In the genomic region with DNA sequence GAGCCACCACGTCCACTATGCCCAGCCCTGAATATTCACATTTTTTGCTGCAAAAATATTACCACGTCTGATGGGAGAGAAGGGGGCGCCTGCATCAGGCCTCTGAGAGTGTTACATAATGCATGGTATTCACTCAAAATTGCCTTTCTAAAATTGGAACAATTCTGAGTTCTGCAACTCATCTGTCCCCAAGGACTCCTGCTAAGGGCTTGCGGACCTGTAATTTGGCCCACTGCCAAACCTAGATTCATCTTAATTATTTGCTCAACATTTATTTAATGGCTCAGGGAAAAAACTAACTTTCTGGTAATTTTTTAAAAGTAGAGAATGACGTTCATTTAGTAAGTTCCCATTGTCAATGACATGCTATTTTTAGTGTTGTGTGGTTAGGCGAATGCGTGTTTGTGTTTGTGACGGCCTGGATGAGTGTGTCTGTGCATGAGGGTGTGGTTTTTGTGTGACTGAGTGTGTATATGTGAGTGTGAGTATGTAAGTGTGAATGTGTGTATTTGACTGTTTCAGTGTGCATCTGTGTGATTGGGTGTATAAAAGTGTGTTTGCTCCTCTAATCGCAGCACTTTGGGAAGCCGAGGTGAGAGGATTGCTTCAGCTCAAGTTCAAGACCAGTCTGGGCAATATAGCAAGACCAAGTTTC, we compare ENCODE assay signal across 1 cellular context.
A peak's percentile ranks its signal among the peaks of the same experiment; 100 is the strongest.
TF ChIP-seq lines count a peak whose summit lies in the region.

No MANE protein-coding gene starts in this region.

TF ChIP-seq in GM12878, 131 proteins besides CTCF, POLR2A, EP300 and RAD21:
- TF ChIP-seq, protein P1, sequence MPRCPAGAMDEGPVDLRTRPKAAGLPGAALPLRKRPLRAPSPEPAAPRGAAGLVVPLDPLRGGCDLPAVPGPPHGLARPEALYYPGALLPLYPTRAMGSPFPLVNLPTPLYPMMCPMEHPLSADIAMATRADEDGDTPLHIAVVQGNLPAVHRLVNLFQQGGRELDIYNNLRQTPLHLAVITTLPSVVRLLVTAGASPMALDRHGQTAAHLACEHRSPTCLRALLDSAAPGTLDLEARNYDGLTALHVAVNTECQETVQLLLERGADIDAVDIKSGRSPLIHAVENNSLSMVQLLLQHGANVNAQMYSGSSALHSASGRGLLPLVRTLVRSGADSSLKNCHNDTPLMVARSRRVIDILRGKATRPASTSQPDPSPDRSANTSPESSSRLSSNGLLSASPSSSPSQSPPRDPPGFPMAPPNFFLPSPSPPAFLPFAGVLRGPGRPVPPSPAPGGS (IDR thresholded peaks at IDR 0.05; ENCODE audit: borderline replicate concordance, insufficient read depth, low read depth, low read length, poor library complexity, severe bottlenecking), result peak; percentile 20
- TF ChIP-seq NBN (IDR thresholded peaks at IDR 0.05) (0 out of 2 replicates have a peak, but pooled peaks have one; percentile 61), MEF2B (IDR thresholded peaks at IDR 0.05; ENCODE audit: partially characterized antibody, poor library complexity, severe bottlenecking) (peak; percentile 81), MTA2 (IDR thresholded peaks at IDR 0.05; ENCODE audit: low read depth) (peak; percentile 59; the same call in 1 of the 2 replicates), SMAD1 (IDR thresholded peaks at IDR 0.05; ENCODE audit: low read depth, partially characterized antibody) (peak; percentile 96), ASH2L (IDR thresholded peaks at IDR 0.05; ENCODE audit: borderline replicate concordance, low read depth) (no peak), ZNF622 (IDR thresholded peaks at IDR 0.05) (no peak)
- TF ChIP-seq, protein P2, sequence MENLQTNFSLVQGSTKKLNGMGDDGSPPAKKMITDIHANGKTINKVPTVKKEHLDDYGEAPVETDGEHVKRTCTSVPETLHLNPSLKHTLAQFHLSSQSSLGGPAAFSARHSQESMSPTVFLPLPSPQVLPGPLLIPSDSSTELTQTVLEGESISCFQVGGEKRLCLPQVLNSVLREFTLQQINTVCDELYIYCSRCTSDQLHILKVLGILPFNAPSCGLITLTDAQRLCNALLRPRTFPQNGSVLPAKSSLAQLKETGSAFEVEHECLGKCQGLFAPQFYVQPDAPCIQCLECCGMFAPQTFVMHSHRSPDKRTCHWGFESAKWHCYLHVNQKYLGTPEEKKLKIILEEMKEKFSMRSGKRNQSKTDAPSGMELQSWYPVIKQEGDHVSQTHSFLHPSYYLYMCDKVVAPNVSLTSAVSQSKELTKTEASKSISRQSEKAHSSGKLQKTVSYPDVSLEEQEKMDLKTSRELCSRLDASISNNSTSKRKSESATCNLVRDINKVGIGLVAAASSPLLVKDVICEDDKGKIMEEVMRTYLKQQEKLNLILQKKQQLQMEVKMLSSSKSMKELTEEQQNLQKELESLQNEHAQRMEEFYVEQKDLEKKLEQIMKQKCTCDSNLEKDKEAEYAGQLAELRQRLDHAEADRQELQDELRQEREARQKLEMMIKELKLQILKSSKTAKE (IDR thresholded peaks at IDR 0.05; ENCODE audit: low read depth, poor library complexity, severe bottlenecking), result peak; percentile 34
